ENCODE assay signal across 2 cellular contexts in the genomic region with DNA sequence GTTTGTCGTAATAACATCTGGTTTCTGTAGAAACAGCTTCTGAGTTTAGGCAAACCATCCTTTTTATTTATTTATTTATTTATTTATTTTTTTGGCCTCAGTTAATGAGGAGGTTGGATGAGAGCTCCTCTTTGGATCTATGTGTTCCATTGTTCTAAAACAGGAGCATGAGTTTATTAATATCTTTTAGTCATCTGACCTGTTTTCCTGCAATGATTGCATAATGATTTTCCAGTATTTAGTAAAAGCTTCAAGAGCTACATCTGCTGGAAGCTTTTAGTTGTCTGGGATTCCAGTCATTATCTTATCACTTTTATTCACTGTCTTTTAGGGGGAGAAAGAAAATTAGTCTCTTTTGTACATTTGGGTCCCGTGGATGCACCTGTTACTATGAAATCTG.
TF ChIP-seq lines count a peak whose summit lies in the region.

No MANE protein-coding gene starts in this region.

TF ChIP-seq in HepG2, 621 proteins besides CTCF, POLR2A, EP300 and RAD21:
- TF ChIP-seq ZNF629 (CRISPR knock-in tag; conservative IDR thresholded peaks at IDR 0.05) (no peak), CEBPB (IDR thresholded peaks at IDR 0.05; ENCODE audit: borderline replicate concordance, low read depth, low read length) (0 out of 2 replicates have a peak, but pooled peaks have one; percentile 1)

TF ChIP-seq in GM12891, 5 proteins besides CTCF, POLR2A, EP300 and RAD21:
- no peak for TF ChIP-seq PAX5 (IDR thresholded peaks at IDR 0.05; ENCODE audit: insufficient read depth, low read length, severe bottlenecking)
- no peak for TF ChIP-seq POU2F2 (IDR thresholded peaks at IDR 0.05; ENCODE audit: low read depth, low read length)
- TF ChIP-seq POLR2AphosphoS5 (IDR thresholded peaks at IDR 0.05; ENCODE audit: low read depth, low read length) = no peak
- TF ChIP-seq SPI1 (IDR thresholded peaks at IDR 0.05; ENCODE audit: low read depth, low read length) = no peak
- TF ChIP-seq TAF1 (IDR thresholded peaks at IDR 0.05; ENCODE audit: low read depth, low read length) = no peak
TF ChIP-seq in GM12891: peak in this region for 0.
